ENCODE assay signal across 8 cellular contexts in the genomic region with DNA sequence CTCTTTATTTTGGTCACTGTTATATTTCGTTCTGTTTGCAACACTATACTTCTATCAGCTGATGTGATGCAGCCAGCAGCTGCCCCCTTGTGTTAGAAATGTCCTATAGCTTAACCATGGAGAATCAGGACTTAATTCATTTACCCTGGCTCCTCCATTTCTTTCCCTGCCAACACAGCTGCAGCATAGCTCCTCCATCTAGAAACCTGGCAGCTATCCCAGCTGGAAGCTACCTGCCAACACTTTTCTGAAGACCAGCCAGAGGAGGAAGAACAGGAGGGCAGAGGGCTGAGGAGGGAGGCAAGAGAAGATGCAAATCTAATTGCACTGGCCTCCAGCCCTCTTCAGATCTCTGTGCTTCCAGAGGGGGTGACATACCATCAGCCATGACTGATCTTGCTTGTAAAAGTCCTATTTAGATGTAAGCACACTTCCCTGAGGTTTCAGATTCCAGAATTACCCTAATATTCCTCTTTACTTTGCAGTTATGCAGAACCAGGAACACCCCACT.
DNase-seq lines count a peak whose midpoint lies in the region; ATAC-seq and TF ChIP-seq lines count a peak whose summit lies in the region.

No MANE protein-coding gene starts in this region.

- H3K27ac ChIP-seq in psoas muscle: no peak overlapping the region

- CTCF ChIA-PET in BJ (lab: Yijun Ruan, JAX): interaction anchor here (0.5 to 2.8 kb wide), 12 partner anchors 9 to 789 kb away, joined by 3 to 19 read pairs (median 4); no protein-coding TSS in a partner anchor

- peaks cover 3% of the 10 kb centered on the region for H3K4me1 ChIP-seq in psoas muscle

- H3K4me3 ChIP-seq in BJ (ENCODE audit: low read depth, low read length) (no peak overlapping the region), psoas muscle (no peak overlapping the region)

- no peaks in the 10 kb centered on the region for H3K36me3 ChIP-seq in BJ (ENCODE audit: control insufficient read depth, insufficient read depth, low read length)
- no peaks in the 10 kb centered on the region for H3K36me3 ChIP-seq in psoas muscle (ENCODE audit: insufficient read depth in 1 of 2, low read depth in 1 of 2)

- 0 to 4% (median 0%) methylated on average over 1 of the region's 1 CpG for WGBS in psoas muscle, 3 donors

- peak; percentile 94 to 96 for ATAC-seq in left cardiac atrium
- peak; percentile 65 to 86 (median 74) for ATAC-seq in psoas muscle
- ATAC-seq in GM21723 (IDR thresholded peaks at IDR 0.05; ENCODE audit: unreplicated experiment): no peak

- H3K27me3 ChIP-seq in BJ (ENCODE audit: control insufficient read depth, insufficient read depth, low read length): peaks cover 2% of the 10 kb centered on the region; the same call in 1 of the 2 replicates
- no peaks in the 10 kb centered on the region for H3K27me3 ChIP-seq in psoas muscle (ENCODE audit: insufficient read depth in 3 of 3, low read length in 2 of 3)

- POLR2A ChIA-PET in BJ (lab: Charles Lee): no interaction called here

- H3K9me3 ChIP-seq in psoas muscle: no peaks in the 10 kb centered on the region

- no peak for DNase-seq in BJ (ENCODE audit: low read depth)
- DNase-seq in H4 (ENCODE audit: low spot score): peak; percentile 86
- peak; percentile 90 for DNase-seq in NCI-H2196 (lab: John Stamatoyannopoulos, UW; ENCODE audit: unreplicated experiment)
- DNase-seq in amniotic epithelial cell (ENCODE audit: low read depth): peak; percentile 74
- DNase-seq in left cardiac atrium: peak; percentile 52
- DNase-seq in psoas muscle: peak; percentile 23 to 57
- no peak for DNase-seq in GM19240 (ENCODE audit: insufficient read length, low spot score)

- intact Hi-C loops in left cardiac atrium (cut with DNase I) (loop anchor here (5.0 to 10.0 kb wide), 2 partner anchors 708 to 715 kb away; no protein-coding TSS in a partner anchor), psoas muscle (cut with DNase I) (loop anchor here in 1 of 2 donors (5.0 kb wide), 1 partner anchor 710 kb away; no protein-coding TSS in a partner anchor)

- TF ChIP-seq CTCF in BJ (IDR thresholded peaks at IDR 0.05; ENCODE audit: insufficient read depth, low read depth, low read length) (peak; percentile 80), psoas muscle (IDR thresholded peaks at IDR 0.05) (peak; percentile 60)

Comparison
In these comparisons a context has a peak if more than half of its experiments do, and no peak if none do; other contexts are left out.
1. DNase-seq: peak in H4 (single experiment), NCI-H2196 (single experiment), amniotic epithelial cell (single experiment), left cardiac atrium (single experiment) and psoas muscle (2 of 2); none in BJ (single experiment) and GM19240 (single experiment).